In genomic region chr9:25703826-25704357, GRCh38 we compare ENCODE assay signal across 18 cellular contexts. TPM values are rescaled to one million over a fixed set of nuclear protein-coding genes. Genes with fewer than 3 reads are reported as not detected.
"Had no signal": no experiment of that assay in that cellular context is flagged by ENCODE, and none has a peak within 500 bp of the region (broad histone marks: within the 10 kb centered on the region; RNA-seq: fewer than 3 reads in every experiment).

No MANE protein-coding gene starts in this region.

- H3K27me3 ChIP-seq: hepatocyte, left lung, transverse colon had no signal

- H3K36me3 ChIP-seq: left lung, transverse colon had no signal

- H3K4me2 ChIP-seq: hepatocyte had no signal

- H3K36me3 Mint-ChIP-seq: naive thymus-derived CD8-positive, alpha-beta T cell had no signal

- H3K27me3 Mint-ChIP-seq: activated naive CD8-positive, alpha-beta T cell treated with anti-CD3 and anti-CD28 coated beads, Interleukin-2, amount 50 U/mL, for 24 hours; naive thymus-derived CD8-positive, alpha-beta T cell had no signal

- FAIRE-seq: colon, endometrium had no signal

- H3K9me3 ChIP-seq: left lung, transverse colon had no signal

- H3K4me1 Mint-ChIP-seq: activated naive CD8-positive, alpha-beta T cell treated with anti-CD3 and anti-CD28 coated beads, Interleukin-2, amount 50 U/mL, for 24 hours; naive thymus-derived CD8-positive, alpha-beta T cell had no signal

- ATAC-seq: activated CD4-positive, CD25-positive, alpha-beta regulatory T cell treated with anti-CD3 and anti-CD28 coated beads, Interleukin-2, amount 50 U/mL, for 24 hours; activated naive CD8-positive, alpha-beta T cell treated with anti-CD3 and anti-CD28 coated beads, Interleukin-2, amount 50 U/mL, for 24 hours; left lung; naive thymus-derived CD8-positive, alpha-beta T cell had no signal

- H3K9me3 Mint-ChIP-seq: activated naive CD8-positive, alpha-beta T cell treated with anti-CD3 and anti-CD28 coated beads, Interleukin-2, amount 50 U/mL, for 24 hours had no signal

- H3K27ac Mint-ChIP-seq: activated naive CD4-positive, alpha-beta T cell treated with anti-CD3 and anti-CD28 coated beads for 36 hours; activated naive CD8-positive, alpha-beta T cell treated with anti-CD3 and anti-CD28 coated beads, Interleukin-2, amount 50 U/mL, for 24 hours; naive thymus-derived CD8-positive, alpha-beta T cell had no signal

- H2AFZ ChIP-seq: hepatocyte had no signal

- H3K4me1 ChIP-seq: left lung, transverse colon had no signal

- DNase-seq: activated naive CD4-positive, alpha-beta T cell treated with anti-CD3 and anti-CD28 coated beads for 36 hours; activated naive CD8-positive, alpha-beta T cell treated with anti-CD3 and anti-CD28 coated beads, Interleukin-2, amount 50 U/mL, for 24 hours; aorta; caudate nucleus; islet precursor cell; left lung; naive thymus-derived CD8-positive, alpha-beta T cell; posterior cingulate gyrus; retina; stimulated activated CD4-positive, alpha-beta T cell treated with anti-CD3 and anti-CD28 coated beads, Interleukin-4, amount 100 ng/mL, for 1 hour; stimulated activated naive CD4-positive, alpha-beta T cell; T-helper 9 cell; transverse colon had no signal

- H3K4me3 Mint-ChIP-seq: activated naive CD4-positive, alpha-beta T cell treated with anti-CD3 and anti-CD28 coated beads for 36 hours; activated naive CD8-positive, alpha-beta T cell treated with anti-CD3 and anti-CD28 coated beads, Interleukin-2, amount 50 U/mL, for 24 hours; naive thymus-derived CD8-positive, alpha-beta T cell had no signal

- H3K4me3 ChIP-seq: hepatocyte, left lung, transverse colon had no signal

- H3K79me2 ChIP-seq: hepatocyte had no signal

- H3K27ac ChIP-seq: hepatocyte, left lung, transverse colon had no signal

RNA-seq across cellular contexts. Expression of gene TUSC1, which starts 25.6 kb away (rescaled TPM):
- total RNA-seq: activated CD8-positive, alpha-beta memory T cell treated with anti-CD3 and anti-CD28 coated beads for 36 hours; activated naive CD4-positive, alpha-beta T cell treated with anti-CD3 and anti-CD28 coated beads for 36 hours had no signal
